8 cellular contexts compared by ENCODE assay signal in the genomic region with DNA sequence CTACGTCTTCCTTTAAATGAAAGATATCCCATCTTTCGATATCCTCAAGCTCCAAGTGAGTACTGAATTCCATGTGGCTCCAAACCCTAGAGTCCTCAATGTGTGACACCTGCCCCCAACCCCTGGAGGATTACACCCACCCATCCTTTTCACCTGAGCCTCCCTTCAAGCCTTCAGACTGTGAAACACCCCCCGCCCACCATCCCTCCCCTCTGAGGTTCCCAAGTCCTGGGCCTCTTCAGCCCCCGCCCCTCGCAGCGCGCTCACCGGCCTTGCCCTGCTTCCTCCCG. TPM values are rescaled to one million over a fixed set of nuclear protein-coding genes. Genes with fewer than 3 reads are reported as not detected.
A peak's percentile ranks its signal among the peaks of the same experiment; 100 is the strongest.
DNase-seq lines count a peak whose midpoint lies in the region; ATAC-seq lines count a peak whose summit lies in the region.

No MANE protein-coding gene starts in this region.

- no peaks in the 10 kb centered on the region for H3K9me3 ChIP-seq in iPS-18a (ENCODE audit: control insufficient read depth, low read depth, low read length)

- peaks cover 13% of the 10 kb centered on the region for H3K4me1 ChIP-seq in iPS-18a (ENCODE audit: control insufficient read depth, low read depth, low read length)

- H3K36me3 ChIP-seq in iPS-18a (ENCODE audit: control insufficient read depth, low read depth, low read length), result peaks cover 38% of the 10 kb centered on the region

- H3K9ac ChIP-seq in iPS-18a (ENCODE audit: low read length), result peak overlapping the region; percentile 74

- H3K27me3 ChIP-seq in iPS-18a (ENCODE audit: control insufficient read depth, insufficient read depth, low read length), result no peaks in the 10 kb centered on the region

- ATAC-seq in HG03565 (IDR thresholded peaks at IDR 0.05; ENCODE audit: unreplicated experiment), result no peak

- peak; percentile 78 for DNase-seq in NCI-H510A treated with DMSO at 0.1 percent for 48 hours (lab: John Stamatoyannopoulos, UW)
- no peak for DNase-seq in NCI-H510A (lab: John Stamatoyannopoulos, UW)
- DNase-seq in activated CD8-positive, alpha-beta memory T cell treated with anti-CD3 and anti-CD28 coated beads, Interleukin-2, amount 50 U/mL, for 4 hours, result peak; percentile 77
- peak; percentile 81 for DNase-seq in stimulated activated CD4-positive, alpha-beta T cell treated with anti-CD3 and anti-CD28 coated beads, Interleukin-4, amount 100 ng/mL, for 24 hours
- no peak for DNase-seq in NCI-H1417 treated with DMSO at 0.1 percent for 48 hours (lab: John Stamatoyannopoulos, UW)
- DNase-seq in mesenteric fat pad (ENCODE audit: low spot score), result no peak

- no peak overlapping the region for H3K27ac ChIP-seq in iPS-18a (ENCODE audit: low read length)

- H3K4me3 ChIP-seq in iPS-18a (ENCODE audit: low read length), result peak overlapping the region; percentile 88

RNA-seq across cellular contexts. Expression of gene PYGO2, which starts 0.4 kb away (rescaled TPM):
- total RNA-seq in mesenteric fat pad, result 22.2 TPM

RNA-seq across cellular contexts. Expression of gene PBXIP1, which starts 5.3 kb away (rescaled TPM):
- total RNA-seq in mesenteric fat pad, result 43.5 TPM

RNA-seq across cellular contexts. Expression of gene SHC1, which starts 9.4 kb away (rescaled TPM):
- total RNA-seq in mesenteric fat pad, result 199 TPM

RNA-seq across cellular contexts. Expression of gene CKS1B, which starts 13.3 kb away (rescaled TPM):
- 41.2 TPM for total RNA-seq in mesenteric fat pad

RNA-seq across cellular contexts. Expression of gene FLAD1, which starts 22.0 kb away (rescaled TPM):
- 43.7 TPM for total RNA-seq in mesenteric fat pad

Comparison
In these comparisons a context has a peak if more than half of its experiments do, and no peak if none do; other contexts are left out.
1. DNase-seq: peak in NCI-H510A treated with DMSO at 0.1 percent for 48 hours (single experiment), activated CD8-positive, alpha-beta memory T cell treated with anti-CD3 and anti-CD28 coated beads, Interleukin-2, amount 50 U/mL, for 4 hours (single experiment) and stimulated activated CD4-positive, alpha-beta T cell treated with anti-CD3 and anti-CD28 coated beads, Interleukin-4, amount 100 ng/mL, for 24 hours (single experiment); none in NCI-H510A (single experiment), NCI-H1417 treated with DMSO at 0.1 percent for 48 hours (single experiment) and mesenteric fat pad (single experiment).